In the genomic region with DNA sequence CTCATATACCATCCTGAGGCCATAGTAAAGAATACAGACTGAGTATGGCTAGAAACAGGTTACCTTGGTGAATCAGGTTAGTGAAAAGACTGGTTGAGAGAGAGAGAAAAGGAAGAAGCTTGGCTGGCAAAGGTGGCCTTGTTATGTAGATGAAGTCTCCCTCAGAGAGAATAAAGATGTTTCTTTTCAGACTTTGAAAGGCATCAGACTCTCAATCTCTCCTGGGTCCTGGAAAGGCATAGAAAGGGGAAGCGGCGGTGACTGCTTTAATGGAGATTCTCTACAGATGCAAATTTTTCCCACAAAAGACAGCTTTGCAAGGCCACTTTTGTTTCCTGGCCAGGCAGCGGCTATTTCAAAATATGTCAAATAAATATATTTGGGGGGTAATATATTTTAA, we compare ENCODE assay signal across 26 cellular contexts. TPM values are rescaled to one million over a fixed set of nuclear protein-coding genes. Genes with fewer than 3 reads are reported as not detected.
A peak's percentile ranks its signal among the peaks of the same experiment; 100 is the strongest.
DNase-seq lines count a peak whose midpoint lies in the region; ATAC-seq and TF ChIP-seq lines count a peak whose summit lies in the region.
"Had no signal": no experiment of that assay in that cellular context is flagged by ENCODE, and none has a peak within 500 bp of the region (broad histone marks: within the 10 kb centered on the region; RNA-seq: fewer than 3 reads in every experiment).

No MANE protein-coding gene starts in this region.

- TF ChIP-seq POLR2A in right lobe of liver (IDR thresholded peaks at IDR 0.05), result no peak

- H3K36me3 Mint-ChIP-seq in neural progenitor cell, result no peaks in the 10 kb centered on the region
- H3K36me3 Mint-ChIP-seq: CD4-positive, alpha-beta memory T cell had no signal

- ATAC-seq in right lobe of liver, result no peak
- no peak for ATAC-seq in HG03521 (IDR thresholded peaks at IDR 0.05; ENCODE audit: unreplicated experiment)
- ATAC-seq: PC-3 had no signal

- DNase-seq in H7 (peak; percentile 22), NT2/D1 (ENCODE audit: low read depth, low spot score) (peak; percentile 95), iPS DF 4.7 (ENCODE audit: extremely low read depth, low spot score) (peak; percentile 69), neural progenitor cell (ENCODE audit: low spot score) (peak; percentile 9), mesenteric fat pad (ENCODE audit: low spot score) (no peak), right lobe of liver (no peak)
- DNase-seq: CD4-positive, alpha-beta memory T cell; COR-L47; DMS79 treated with DMSO at 0.1 percent for 48 hours; HCEC 1CT; IMR-90; KG1; MG63; NCI-H1105 treated with DMSO at 0.1 percent for 48 hours; NCI-H146; NCI-H2029; NCI-H446; NCI-H524 treated with DMSO at 0.1 percent for 48 hours; NCI-H774; PC-3; SK-N-SH; SW 1271 had no signal

- H3K4me1 Mint-ChIP-seq in neural progenitor cell, result peaks cover 2% of the 10 kb centered on the region
- H3K4me1 Mint-ChIP-seq: CD4-positive, alpha-beta memory T cell had no signal

- H3K9ac ChIP-seq in NT2/D1 (ENCODE audit: insufficient read length, low read depth) (no peak overlapping the region), neural progenitor cell (no peak overlapping the region)
- H3K9ac ChIP-seq: BLaER1, SK-N-SH had no signal

- H3K9me3 ChIP-seq in NT2/D1 (ENCODE audit: insufficient read depth, low read length), result 0 out of 2 replicates have a peak, but pooled peaks cover 5% of the 10 kb centered on the region
- H3K9me3 ChIP-seq in neural progenitor cell (ENCODE audit: low read depth), result no peaks in the 10 kb centered on the region
- no peaks in the 10 kb centered on the region for H3K9me3 ChIP-seq in right lobe of liver
- H3K9me3 ChIP-seq: BLaER1, MG63, SK-N-SH had no signal

- no peaks in the 10 kb centered on the region for H3K9me3 Mint-ChIP-seq in neural progenitor cell

- H3K4me3 Mint-ChIP-seq in neural progenitor cell, result no peak overlapping the region
- H3K4me3 Mint-ChIP-seq: CD4-positive, alpha-beta memory T cell had no signal

- no peak overlapping the region for H3K27ac Mint-ChIP-seq in neural progenitor cell
- H3K27ac Mint-ChIP-seq: CD4-positive, alpha-beta memory T cell had no signal

- no peak overlapping the region for H3K27ac ChIP-seq in neural progenitor cell
- no peak overlapping the region for H3K27ac ChIP-seq in right lobe of liver
- H3K27ac ChIP-seq: BLaER1 had no signal

- H3K27me3 Mint-ChIP-seq in neural progenitor cell (ENCODE audit: insufficient read depth, low read depth), result peaks cover under 1% of the 10 kb centered on the region

- H3K4me3 ChIP-seq in H7 (ENCODE audit: insufficient read depth, low read depth, low read length), result no peak overlapping the region
- H3K4me3 ChIP-seq in NT2/D1 (ENCODE audit: insufficient read length, low read depth), result no peak overlapping the region
- no peak overlapping the region for H3K4me3 ChIP-seq in neural progenitor cell
- no peak overlapping the region for H3K4me3 ChIP-seq in right lobe of liver
- H3K4me3 ChIP-seq: BLaER1, MG63 had no signal

- TF ChIP-seq CTCF in neural progenitor cell (IDR thresholded peaks at IDR 0.05) (no peak), right lobe of liver (IDR thresholded peaks at IDR 0.05) (no peak)

- H2AFZ ChIP-seq in neural progenitor cell (replicated peaks), result no peak overlapping the region

- no peaks in the 10 kb centered on the region for H4K20me1 ChIP-seq in neural progenitor cell (ENCODE audit: low read depth)
- H4K20me1 ChIP-seq: BLaER1 had no signal

- peaks cover 6% of the 10 kb centered on the region for H3K4me1 ChIP-seq in NT2/D1 (ENCODE audit: insufficient read depth, insufficient read length)
- peaks cover 7% of the 10 kb centered on the region for H3K4me1 ChIP-seq in neural progenitor cell
- no peaks in the 10 kb centered on the region for H3K4me1 ChIP-seq in right lobe of liver
- H3K4me1 ChIP-seq: BLaER1 had no signal

- no peaks in the 10 kb centered on the region for H3K79me2 ChIP-seq in neural progenitor cell (ENCODE audit: low read depth)

- intact Hi-C loops in right lobe of liver (cut with DNase I), result no loop called here

- peaks cover 16% of the 10 kb centered on the region for H3F3A ChIP-seq in neural progenitor cell (ENCODE audit: low read depth)

- H3K27me3 ChIP-seq in H7 (ENCODE audit: control insufficient read depth, insufficient read depth, low read length) (no peaks in the 10 kb centered on the region), NT2/D1 (ENCODE audit: insufficient read depth, insufficient read length) (no peaks in the 10 kb centered on the region), neural progenitor cell (no peaks in the 10 kb centered on the region), right lobe of liver (no peaks in the 10 kb centered on the region)
- H3K27me3 ChIP-seq: BLaER1 had no signal

- H3K36me3 ChIP-seq in H7 (replicated peaks; ENCODE audit: control insufficient read depth, insufficient read depth, low read length) (no peaks in the 10 kb centered on the region), NT2/D1 (ENCODE audit: insufficient read depth, insufficient read length, low read length) (no peaks in the 10 kb centered on the region), neural progenitor cell (no peaks in the 10 kb centered on the region), right lobe of liver (no peaks in the 10 kb centered on the region)
- H3K36me3 ChIP-seq: BLaER1, MG63 had no signal

- WGBS in right lobe of liver (ENCODE audit: insufficient coverage, low coverage, low lambda C conversion rate, missing lambda C conversion rate), result 86% methylated on average over 3 of the region's 3 CpGs

- no peak overlapping the region for H3K4me2 ChIP-seq in neural progenitor cell
- H3K4me2 ChIP-seq: BLaER1, SK-N-SH had no signal

RNA-seq across cellular contexts. Expression of a gene that starts 46.3 kb away (rescaled TPM):
- not detected in 2 replicates for total RNA-seq in H7 (2014; rRNA removed; shearing (Covaris generic))
- total RNA-seq in neural progenitor cell (ENCODE audit: low replicate concordance) (not detected in 2 replicates), mesenteric fat pad (not detected), right lobe of liver (not detected)
- total RNA-seq: A172; CD4-positive, alpha-beta memory T cell; HT1080; IMR-90; PC-3 had no signal

Comparison
In these comparisons a context has a peak if more than half of its experiments do, and no peak if none do; other contexts are left out.
1. DNase-seq: peak in H7 (single experiment), NT2/D1 (single experiment), iPS DF 4.7 (single experiment) and neural progenitor cell (single experiment); none in mesenteric fat pad (single experiment) and right lobe of liver (0 of 3).